Comparison of ENCODE assay signal across 8 cellular contexts in genomic region chr17:8162997-8163977, GRCh38. TPM values are rescaled to one million over a fixed set of nuclear protein-coding genes. Genes with fewer than 3 reads are reported as not detected.
DNase-seq lines count a peak whose midpoint lies in the region; ATAC-seq, FAIRE-seq and TF ChIP-seq lines count a peak whose summit lies in the region.

No MANE protein-coding gene starts in this region.

- CTCF ChIA-PET in A549 (lab: Yijun Ruan, JAX) (interaction anchor here (0.6 to 19.5 kb wide), 7 partner anchors 10 to 89 kb away, joined by 3 to 601 read pairs (median 6); partner anchors contain the start of genes ALOXE3 and HES7), T-cell (lab: Charles Lee) (interaction anchor here in 1 of 2 donors (1.3 kb wide), 1 partner anchor 44 kb away, joined by 4 read pairs; no protein-coding TSS in a partner anchor)

- H3K27ac ChIP-seq in A549, result peak overlapping the region; percentile 92 to 98

- H3K9me3 Mint-ChIP-seq in T-cell (no peaks in the 10 kb centered on the region), nephron (no peaks in the 10 kb centered on the region)

- 26% methylated on average over 22 of the region's 55 CpGs for WGBS in A549 (ENCODE audit: missing lambda C conversion rate)

- H3K4me3 ChIP-seq in A549, result peak overlapping the region; percentile 65
- peak overlapping the region; percentile 96 for H3K4me3 ChIP-seq in epithelial cell of proximal tubule (ENCODE audit: low read depth, low read length)

- TF ChIP-seq POLR2A in A549 (IDR thresholded peaks at IDR 0.05; ENCODE audit: low read length) (no peak), H54 (IDR thresholded peaks at IDR 0.05; ENCODE audit: low read depth, low read length) (peak; percentile 11; the same call in 1 of the 2 replicates)

- FAIRE-seq in A549 (lab: Jason Lieb, UNC), result no peak
- no peak for FAIRE-seq in H54 (lab: Jason Lieb, UNC)

- peak overlapping the region; percentile 85 for H3K4me2 ChIP-seq in A549

- TF ChIP-seq EP300 in A549 (IDR thresholded peaks at IDR 0.05), result no peak

- H3K36me3 Mint-ChIP-seq in T-cell (peaks cover 25% of the 10 kb centered on the region), nephron (ENCODE audit: low read depth) (peaks cover 21% of the 10 kb centered on the region)

- H3K4me1 Mint-ChIP-seq in T-cell (peaks cover 56 to 65% (median 60%) of the 10 kb centered on the region in 3 donors), nephron (peaks cover 47% of the 10 kb centered on the region)

- POLR2A ChIA-PET in A549 (lab: Yijun Ruan, JAX) (interaction anchor here (0.6 to 1.5 kb wide), 4 partner anchors 10 to 284 kb away, joined by 3 to 22 read pairs (median 3); no protein-coding TSS in a partner anchor), T-cell (lab: Charles Lee) (interaction anchor here (0.6 to 1.8 kb wide), 3 partner anchors 10 to 162 kb away, joined by 3 to 17 read pairs (median 5); no protein-coding TSS in a partner anchor)

- peak overlapping the region; percentile 83 to 85 (median 84) for H3K4me3 Mint-ChIP-seq in T-cell
- peak overlapping the region; percentile 90 to 97 (median 96) for H3K4me3 Mint-ChIP-seq in nephron

- DNase-seq in A549 (ENCODE audit: low read depth in 1 of 2, low spot score in 1 of 2) (peak in 1 of 2 experiments; percentile 46), H54 (ENCODE audit: insufficient read length, low spot score) (no peak), T-cell (peak in 1 of 34 experiments; percentile 27), epithelial cell of proximal tubule (ENCODE audit: low read depth) (no peak), amniotic stem cell (lab: John Stamatoyannopoulos, UW) (no peak), AG20443 (ENCODE audit: low spot score) (no peak)

- H3K9me3 ChIP-seq in A549, result no peaks in the 10 kb centered on the region

- peak; percentile 39 to 52 for ATAC-seq in A549
- peak; percentile 4 to 20 (median 12) for ATAC-seq in T-cell (replicated peaks in 1 of 4)
- ATAC-seq in HG03280 (IDR thresholded peaks at IDR 0.05; ENCODE audit: unreplicated experiment), result no peak

- H3K27ac Mint-ChIP-seq in T-cell, result peak overlapping the region; percentile 98
- peak overlapping the region; percentile 92 to 99 (median 95) for H3K27ac Mint-ChIP-seq in nephron

- H3K27me3 Mint-ChIP-seq in T-cell (no peaks in the 10 kb centered on the region), nephron (ENCODE audit: low read depth) (no peaks in the 10 kb centered on the region)

- TF ChIP-seq RAD21 in A549 (conservative IDR thresholded peaks at IDR 0.05 in 1 of 2, IDR thresholded peaks at IDR 0.05 in 1 of 2), result no peak

- no peak for TF ChIP-seq CTCF in A549 (IDR thresholded peaks at IDR 0.05)
- no peak for TF ChIP-seq CTCF in epithelial cell of proximal tubule (conservative IDR thresholded peaks at IDR 0.05; ENCODE audit: low read depth, low read length)
- TF ChIP-seq CTCF in nephron (IDR thresholded peaks at IDR 0.05; ENCODE audit: unreplicated experiment in 3 of 3), result no peak

- peaks cover 38% of the 10 kb centered on the region for H3K4me1 ChIP-seq in A549

TF ChIP-seq in A549, 52 proteins besides CTCF, POLR2A, EP300 and RAD21:
- TF ChIP-seq RFX5 (IDR thresholded peaks at IDR 0.05) (no peak), E2F6 (IDR thresholded peaks at IDR 0.05; ENCODE audit: borderline replicate concordance, low read depth) (peak; percentile 85), RARB (CRISPR knock-in tag; IDR thresholded peaks at IDR 0.05) (peak; percentile 55; the same call in 1 of the 2 replicates), BCL3 (IDR thresholded peaks at IDR 0.05) (peak; percentile 18; the same call in 1 of the 3 replicates), CEBPB (IDR thresholded peaks at IDR 0.05) (peak in 1 of 2 experiments; percentile 63; a peak in 1 of 4 replicates), MAX (IDR thresholded peaks at IDR 0.05) (peak; percentile 46), JUN (IDR thresholded peaks at IDR 0.05) (peak; percentile 20 to 74; a peak in 3 of 5 replicates), HEYL (CRISPR knock-in tag; IDR thresholded peaks at IDR 0.05) (no peak)

RNA-seq across cellular contexts. Expression of gene VAMP2, which starts 0.5 kb away (rescaled TPM):
- polyA plus RNA-seq in A549 (2011; rRNA removed) (21.7 and 24.7 TPM in 2 replicates), A549 (2017; fragmentation: RNase III; extraction: RNeasy Plus Mini Kit Qiagen cat#74134 plus additional on column Dnase treatment) (19.2 to 23.3 TPM (median 19.3 TPM) in 3 replicates)
- polyA plus RNA-seq in A549 (2012; cell fraction: cytosol; rRNA removed), result 20.5 and 26.1 TPM in 2 replicates
- 23.5 and 36.3 TPM in 2 replicates for polyA plus RNA-seq in A549 (2012; cell fraction: nucleus; rRNA removed)
- polyA minus RNA-seq in A549 (2011; rRNA and poly(A)+ RNA removed), result 8.5 and 9.5 TPM in 2 replicates
- total RNA-seq in T-cell (100 to 1,000 TPM; 160 to 243 (median 186) TPM), epithelial cell of proximal tubule (2.1 and 7.0 TPM in 2 replicates)

RNA-seq across cellular contexts. Expression of gene PER1, which starts 11.1 kb away (rescaled TPM):
- polyA plus RNA-seq in A549 (2011; rRNA removed) (5.5 and 5.6 TPM in 2 replicates), A549 (2017; fragmentation: RNase III; extraction: RNeasy Plus Mini Kit Qiagen cat#74134 plus additional on column Dnase treatment) (6.8 to 8.7 TPM (median 8.4 TPM) in 3 replicates)
- 7.4 and 10.9 TPM in 2 replicates for polyA plus RNA-seq in A549 (2012; cell fraction: cytosol; rRNA removed)
- polyA plus RNA-seq in A549 (2012; cell fraction: nucleus; rRNA removed), result 53.8 and 57.6 TPM in 2 replicates
- 13.7 and 34.7 TPM in 2 replicates for polyA minus RNA-seq in A549 (2011; rRNA and poly(A)+ RNA removed)
- total RNA-seq in T-cell (1,000 to 10,000 TPM in 2 of 5 donors, 10 to 100 TPM in 3; 62.6 to 1,675 (median 82.4) TPM), epithelial cell of proximal tubule (13.1 and 17.1 TPM in 2 replicates)

RNA-seq across cellular contexts. Expression of gene TMEM107, which starts 12.9 kb away (rescaled TPM):
- polyA plus RNA-seq in A549 (2011; rRNA removed), result 21.8 and 22.8 TPM in 2 replicates
- 27.0 and 28.5 TPM in 2 replicates for polyA plus RNA-seq in A549 (2012; cell fraction: cytosol; rRNA removed)
- 17.3 and 18.3 TPM in 2 replicates for polyA plus RNA-seq in A549 (2012; cell fraction: nucleus; rRNA removed)
- polyA plus RNA-seq in A549 (2017; fragmentation: RNase III; extraction: RNeasy Plus Mini Kit Qiagen cat#74134 plus additional on column Dnase treatment), result 16.0 to 19.2 TPM (median 17.0 TPM) in 3 replicates
- polyA minus RNA-seq in A549 (2011; rRNA and poly(A)+ RNA removed), result 94.8 and 135 TPM in 2 replicates
- total RNA-seq in T-cell, result 10 to 100 TPM; 23.4 to 28.9 (median 25.0) TPM
- 16.9 and 24.3 TPM in 2 replicates for total RNA-seq in epithelial cell of proximal tubule

RNA-seq across cellular contexts. Expression of gene BORCS6, which starts 26.7 kb away (rescaled TPM):
- polyA plus RNA-seq in A549 (2011; rRNA removed) (3.0 and 3.3 TPM in 2 replicates), A549 (2017; fragmentation: RNase III; extraction: RNeasy Plus Mini Kit Qiagen cat#74134 plus additional on column Dnase treatment) (4.1 to 6.6 TPM (median 6.1 TPM) in 3 replicates)
- polyA plus RNA-seq in A549 (2012; cell fraction: cytosol; rRNA removed), result 4.7 and 6.0 TPM in 2 replicates
- 5.1 and 6.7 TPM in 2 replicates for polyA plus RNA-seq in A549 (2012; cell fraction: nucleus; rRNA removed)
- polyA minus RNA-seq in A549 (2011; rRNA and poly(A)+ RNA removed), result 3.4 and 3.8 TPM in 2 replicates
- total RNA-seq in T-cell (10 to 100 TPM in 3 of 5 donors, 1 to 10 TPM in 2; 6.7 to 21.3 (median 17.2) TPM), epithelial cell of proximal tubule (9.5 and 11.4 TPM in 2 replicates)

RNA-seq across cellular contexts. Expression of gene HES7, which starts 39.4 kb away (rescaled TPM):
- polyA plus RNA-seq in A549 (2011; rRNA removed) (0.56 and 0.58 TPM in 2 replicates), A549 (2017; fragmentation: RNase III; extraction: RNeasy Plus Mini Kit Qiagen cat#74134 plus additional on column Dnase treatment) (0.67 to 1.4 TPM (median 0.72 TPM) in 3 replicates)
- 1.9 and 2.5 TPM in 2 replicates for polyA plus RNA-seq in A549 (2012; cell fraction: cytosol; rRNA removed)
- 5.0 and 10.2 TPM in 2 replicates for polyA plus RNA-seq in A549 (2012; cell fraction: nucleus; rRNA removed)
- 0.24 and 0.50 TPM in 2 replicates for polyA minus RNA-seq in A549 (2011; rRNA and poly(A)+ RNA removed)
- total RNA-seq in T-cell (1 to 10 TPM in 1 of 5 donors, under 1 TPM in 2, not detected in 2; 0.16 to 1.6 (median 0.23) TPM), epithelial cell of proximal tubule (0.35 TPM in 1 of 2 replicates, not detected in the other)

Comparison
In these comparisons a context has a peak if more than half of its experiments do, and no peak if none do; other contexts are left out.
1. RNA of gene VAMP2, which starts 0.5 kb away (total RNA-seq): 160 to 243 TPM in T-cell; 2.1 to 7.0 TPM in epithelial cell of proximal tubule; every median in the first group is over 10 times any median in the second.